ENCODE assay signal across 8 cellular contexts in the genomic region with DNA sequence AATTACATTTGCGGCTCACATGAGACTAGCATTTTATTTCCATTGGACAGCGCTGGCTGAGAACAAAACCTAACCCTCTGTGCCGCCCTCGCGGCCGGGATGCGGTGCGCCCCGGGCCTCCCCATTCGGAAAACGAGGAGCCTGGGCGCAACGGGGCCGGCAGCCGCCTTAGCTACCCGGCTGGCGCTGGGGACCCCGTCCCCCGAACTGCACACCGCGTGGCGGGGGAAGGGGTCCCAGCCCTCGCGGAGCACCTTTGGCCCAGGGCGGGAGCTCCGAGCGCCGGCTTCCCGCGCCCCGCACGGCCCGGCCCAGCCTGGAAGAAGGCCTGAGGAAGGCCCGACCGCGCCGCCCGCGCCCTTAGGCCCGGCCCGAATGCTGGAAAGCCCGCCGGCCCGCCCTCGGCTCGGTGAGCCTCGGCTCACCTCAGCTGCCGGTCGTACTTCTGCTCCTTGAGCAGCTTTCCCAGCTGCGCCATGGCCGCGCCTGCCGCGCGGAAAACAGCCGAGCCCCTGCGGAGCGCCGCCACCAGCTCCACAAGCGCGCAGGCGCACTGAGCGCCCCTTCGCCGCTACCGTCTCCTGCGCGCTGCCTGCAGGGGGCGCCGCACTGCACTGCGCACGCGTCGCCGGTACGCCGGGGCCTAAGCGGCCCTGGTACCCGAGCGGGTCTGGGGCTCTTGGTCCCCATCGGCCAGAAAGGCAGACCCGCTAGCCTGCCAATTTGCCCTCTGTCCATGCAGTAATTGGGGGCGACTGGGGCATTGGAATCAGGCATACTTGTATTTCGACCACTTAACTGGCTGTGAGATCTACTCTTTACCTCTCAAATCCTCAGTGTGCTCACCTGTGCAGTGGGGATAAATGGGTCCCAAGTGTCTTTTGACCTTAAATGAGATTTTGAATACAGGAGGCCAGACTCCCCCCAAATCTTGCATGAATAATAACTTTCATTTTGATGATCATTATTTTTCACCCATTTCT. TPM values are rescaled to one million over a fixed set of nuclear protein-coding genes. Genes with fewer than 3 reads are reported as not detected.
DNase-seq lines count a peak whose midpoint lies in the region; TF ChIP-seq lines count a peak whose summit lies in the region.

A gene (minus strand): TSS at position 555 of the 983 bp plus-strand sequence. CDS start 77 bp downstream, at position 478.

- peaks cover 16% of the 10 kb centered on the region for H3K4me1 ChIP-seq in stomach smooth muscle (ENCODE audit: control insufficient read depth, insufficient read depth, low read length)

- H3K9ac ChIP-seq in stomach smooth muscle (ENCODE audit: low read length in 2 of 2): peak within 1 kb of the TSS; percentile 86 to 88

- H3K4me3 Mint-ChIP-seq in neural crest cell: peak within 1 kb of the TSS; percentile 91

- peaks cover 8 to 9% of the 10 kb centered on the region in 2 donors for H3K36me3 ChIP-seq in stomach smooth muscle (ENCODE audit: control insufficient read depth in 2 of 2, insufficient read depth in 2 of 2, low read length in 2 of 2)

- peak; percentile 88 for DNase-seq in ELR (ENCODE audit: low read depth)
- DNase-seq in H4 (ENCODE audit: low spot score): peak; percentile 77
- DNase-seq in LNCaP clone FGC (ENCODE audit: low read depth): peak; percentile 38
- peak; percentile 87 for DNase-seq in RWPE1 (ENCODE audit: low spot score)
- peak; percentile 86 for DNase-seq in activated effector memory CD4-positive, alpha-beta T cell treated with Interleukin-2 at 50 U/mL for 16 hours
- peak; percentile 84 for DNase-seq in fibroblast of villous mesenchyme (ENCODE audit: low read depth)
- peak; percentile 94 for DNase-seq in neural crest cell (ENCODE audit: low read depth, low spot score)

- CTCF ChIA-PET in RWPE1 (lab: Yijun Ruan, JAX): interaction anchor here (0.6 to 2.9 kb wide), 17 partner anchors 15 to 706 kb away, joined by 3 to 25 read pairs (median 3); no protein-coding TSS in a partner anchor

- no peaks in the 10 kb centered on the region for H3K9me3 ChIP-seq in stomach smooth muscle (ENCODE audit: control insufficient read depth in 2 of 2, low read length in 2 of 2)

- TF ChIP-seq CTCF in LNCaP clone FGC (IDR thresholded peaks at IDR 0.05; ENCODE audit: control insufficient read depth, extremely low read depth, insufficient read depth) (peak; percentile 100), RWPE1 (conservative IDR thresholded peaks at IDR 0.05; ENCODE audit: low read depth) (peak; percentile 98), fibroblast of villous mesenchyme (IDR thresholded peaks at IDR 0.05; ENCODE audit: insufficient read depth, low read depth, low read length) (peak; percentile 91), neural crest cell (conservative IDR thresholded peaks at IDR 0.05) (peak; percentile 98)

- peaks cover 23% of the 10 kb centered on the region for H3K27me3 Mint-ChIP-seq in neural crest cell (ENCODE audit: low read depth)

- peaks cover 24% of the 10 kb centered on the region for H3K4me1 Mint-ChIP-seq in neural crest cell

- no peaks in the 10 kb centered on the region for H3K9me3 Mint-ChIP-seq in neural crest cell

- H3K4me3 ChIP-seq in LNCaP clone FGC (ENCODE audit: low read depth, low read length) (peak within 1 kb of the TSS; percentile 76), fibroblast of villous mesenchyme (ENCODE audit: low read depth, low read length) (peak within 1 kb of the TSS; percentile 73), stomach smooth muscle (ENCODE audit: low read length in 2 of 2) (peak within 1 kb of the TSS; percentile 64 to 84)

- H3K27ac ChIP-seq in RWPE1 (peak within 1 kb of the TSS; percentile 79), stomach smooth muscle (ENCODE audit: low read length) (peak within 1 kb of the TSS; percentile 76)

- peaks cover 8% of the 10 kb centered on the region for H3K36me3 Mint-ChIP-seq in neural crest cell (ENCODE audit: low read depth)

- H3K27ac Mint-ChIP-seq in neural crest cell (ENCODE audit: unreplicated experiment): peak within 1 kb of the TSS; percentile 29

- POLR2A ChIA-PET in RWPE1 (lab: Yijun Ruan, JAX; ENCODE audit: low non-redundant PET): interaction anchor here (0.7 to 1.1 kb wide), 3 partner anchors 37 to 51 kb away, joined by 3 to 4 read pairs (median 3); no protein-coding TSS in a partner anchor

- H3K27me3 ChIP-seq in stomach smooth muscle (ENCODE audit: control insufficient read depth in 1 of 2, insufficient read depth in 2 of 2, low read length in 2 of 2): no peaks in the 10 kb centered on the region

RNA-seq across cellular contexts. Expression of the gene that starts here (rescaled TPM):
- total RNA-seq in H4 (2014; rRNA removed; shearing (Covaris generic)): 132 and 142 TPM in 2 replicates
- total RNA-seq in fibroblast of villous mesenchyme: 67.6 and 91.1 TPM in 2 replicates
- total RNA-seq in neural crest cell: 156 TPM in 2 replicates

Comparison
In these comparisons a context has a peak if more than half of its experiments do, and no peak if none do; other contexts are left out.
1. Peak in every context shown above with its lines: DNase-seq, H3K4me3 ChIP-seq and H3K27ac ChIP-seq.
2. DNase-seq: peak in every context shown above with its lines; median percentile 94 in neural crest cell; 88 in ELR; 87 in RWPE1; 86 in activated effector memory CD4-positive, alpha-beta T cell treated with Interleukin-2 at 50 U/mL for 16 hours; 84 in fibroblast of villous mesenchyme; 77 in H4; 38 in LNCaP clone FGC.